In genomic region chr4:102594000-102594399, GRCh38 we compare ENCODE assay signal across 27 cellular contexts.
DNase-seq lines count a peak whose midpoint lies in the region; ATAC-seq, FAIRE-seq and TF ChIP-seq lines count a peak whose summit lies in the region.
"Had no signal": no experiment of that assay in that cellular context is flagged by ENCODE, and none has a peak within 500 bp of the region (broad histone marks: within the 10 kb centered on the region; RNA-seq: fewer than 3 reads in every experiment).

No MANE protein-coding gene starts in this region.

- no peak overlapping the region for H3K4me2 ChIP-seq in K562 (ENCODE audit: insufficient read depth, low read length)
- H3K4me2 ChIP-seq: SK-N-SH had no signal

- peaks cover 50% of the 10 kb centered on the region for H3K36me3 ChIP-seq in CD4-positive, CD25-positive, alpha-beta regulatory T cell (ENCODE audit: control insufficient read depth, insufficient read depth, low read length)
- peaks cover 23% of the 10 kb centered on the region; the same call in 2 of the 3 replicates for H3K36me3 ChIP-seq in K562 (ENCODE audit: control insufficient read depth, insufficient read depth, low read length)

- ATAC-seq in activated CD4-positive, alpha-beta T cell treated with anti-CD3 and anti-CD28 coated beads for 36 hours: peak; percentile 17
- no peak for ATAC-seq in CD4-positive, CD25-positive, alpha-beta regulatory T cell (ENCODE audit: low read depth in 2 of 2)
- ATAC-seq in T-helper 17 cell (no peak), K562 (no peak)
- ATAC-seq: body of pancreas, lower lobe of right lung, pancreas had no signal

- no peaks in the 10 kb centered on the region for H3K27me3 Mint-ChIP-seq in activated CD4-positive, alpha-beta T cell treated with anti-CD3 and anti-CD28 coated beads for 36 hours
- H3K27me3 Mint-ChIP-seq in CD4-positive, CD25-positive, alpha-beta regulatory T cell: no peaks in the 10 kb centered on the region
- H3K27me3 Mint-ChIP-seq in T-helper 17 cell: no peaks in the 10 kb centered on the region

- POLR2A ChIA-PET in activated CD4-positive, alpha-beta T cell treated with anti-CD3 and anti-CD28 coated beads for 36 hours (lab: Charles Lee): no interaction called here
- POLR2A ChIA-PET in K562 (lab: Yijun Ruan, JAX): no interaction called here

- H3K36me3 Mint-ChIP-seq in activated CD4-positive, alpha-beta T cell treated with anti-CD3 and anti-CD28 coated beads for 36 hours (ENCODE audit: low read depth): peaks cover 88% of the 10 kb centered on the region
- peaks cover 69% of the 10 kb centered on the region for H3K36me3 Mint-ChIP-seq in CD4-positive, CD25-positive, alpha-beta regulatory T cell
- peaks cover 24% of the 10 kb centered on the region for H3K36me3 Mint-ChIP-seq in T-helper 17 cell (ENCODE audit: low read depth)

- no peak for TF ChIP-seq CTCF in K562 (IDR thresholded peaks at IDR 0.05 in 2 of 3, conservative IDR thresholded peaks at IDR 0.05 in 1 of 3; ENCODE audit: insufficient read depth in 2 of 3, low read depth in 1 of 3, low read length in 3 of 3)

- no peak for TF ChIP-seq EP300 in K562 (IDR thresholded peaks at IDR 0.05; ENCODE audit: low read length)

- H3K9me3 Mint-ChIP-seq in activated CD4-positive, alpha-beta T cell treated with anti-CD3 and anti-CD28 coated beads for 36 hours (ENCODE audit: low read depth): peaks cover 2% of the 10 kb centered on the region
- H3K9me3 Mint-ChIP-seq in CD4-positive, CD25-positive, alpha-beta regulatory T cell: peaks cover 0 to 2% (median 0%) of the 10 kb centered on the region in 7 donors
- H3K9me3 Mint-ChIP-seq: HFFc6 had no signal

- H3K9me3 ChIP-seq in CD4-positive, CD25-positive, alpha-beta regulatory T cell (ENCODE audit: control insufficient read depth in 2 of 2, low read length in 2 of 2): no peaks in the 10 kb centered on the region
- H3K9me3 ChIP-seq in T-helper 17 cell (ENCODE audit: control insufficient read depth, low read length, poor library complexity, severe bottlenecking) (no peaks in the 10 kb centered on the region), K562 (replicated peaks; ENCODE audit: control insufficient read depth, insufficient read depth, low read depth, low read length) (no peaks in the 10 kb centered on the region)
- H3K9me3 ChIP-seq: body of pancreas, pancreas, SK-N-SH had no signal

- TF ChIP-seq POLR2A in K562 (conservative IDR thresholded peaks at IDR 0.05): no peak

- CTCF ChIA-PET in activated CD4-positive, alpha-beta T cell treated with anti-CD3 and anti-CD28 coated beads for 36 hours (lab: Charles Lee): interaction anchor here (1.0 to 1.6 kb wide), 2 partner anchors 14 to 163 kb away, joined by 3 read pairs; no protein-coding TSS in a partner anchor
- CTCF ChIA-PET in K562 (lab: Yijun Ruan, JAX; ENCODE audit: low intra/inter-chr PET ratio): no interaction called here

- intact Hi-C loops in activated CD4-positive, alpha-beta T cell treated with anti-CD3 and anti-CD28 coated beads for 36 hours (cut with DNase I, micrococcal nuclease): no loop called here
- intact Hi-C loops in K562 (cut with micrococcal nuclease): no loop called here

- no peak overlapping the region for H2AFZ ChIP-seq in K562 (ENCODE audit: low read depth, low read length)

- H3K27ac Mint-ChIP-seq in activated CD4-positive, alpha-beta T cell treated with anti-CD3 and anti-CD28 coated beads for 36 hours: peak overlapping the region; percentile 61
- peak overlapping the region in 2 of 3 donors; percentile 45 to 83 for H3K27ac Mint-ChIP-seq in CD4-positive, CD25-positive, alpha-beta regulatory T cell
- H3K27ac Mint-ChIP-seq in T-helper 17 cell: peak overlapping the region; percentile 79
- H3K27ac Mint-ChIP-seq: HFFc6 had no signal

- BruUV-seq in K562 (replicated peaks; lab: Mats Ljungman, UMichigan): no TSS peak

- H3K4me3 ChIP-seq in CD4-positive, CD25-positive, alpha-beta regulatory T cell (ENCODE audit: low read depth, low read length): no peak overlapping the region
- no peak overlapping the region for H3K4me3 ChIP-seq in K562
- H3K4me3 ChIP-seq: body of pancreas, lower lobe of right lung, pancreas had no signal

- 43% methylated on average over 2 of the region's 2 CpGs for WGBS in K562 (ENCODE audit: insufficient coverage, low coverage, missing lambda C conversion rate)

- peaks cover 90% of the 10 kb centered on the region for H3K4me1 Mint-ChIP-seq in activated CD4-positive, alpha-beta T cell treated with anti-CD3 and anti-CD28 coated beads for 36 hours
- H3K4me1 Mint-ChIP-seq in CD4-positive, CD25-positive, alpha-beta regulatory T cell: peaks cover 44 to 76% (median 67%) of the 10 kb centered on the region in 4 donors
- peaks cover 77% of the 10 kb centered on the region for H3K4me1 Mint-ChIP-seq in T-helper 17 cell

- no peak overlapping the region for H3K27ac ChIP-seq in CD4-positive, CD25-positive, alpha-beta regulatory T cell (ENCODE audit: insufficient read depth, low read length, poor library complexity, severe bottlenecking)
- H3K27ac ChIP-seq in K562 (ENCODE audit: extremely low read depth, low read depth, low read length): no peak overlapping the region
- H3K27ac ChIP-seq: body of pancreas, HL-60, lower lobe of right lung, pancreas, WERI-Rb-1 had no signal

- peaks cover 23% of the 10 kb centered on the region for H3K4me1 ChIP-seq in CD4-positive, CD25-positive, alpha-beta regulatory T cell (ENCODE audit: control insufficient read depth, insufficient read depth, low read length, poor library complexity, severe bottlenecking)
- no peaks in the 10 kb centered on the region for H3K4me1 ChIP-seq in K562 (replicated peaks in 1 of 2; ENCODE audit: control insufficient read depth in 2 of 2, insufficient read depth in 2 of 2, low read length in 2 of 2)
- H3K4me1 ChIP-seq: body of pancreas, pancreas had no signal

- H3K9me1 ChIP-seq in K562 (ENCODE audit: control insufficient read depth, insufficient read depth, low read length): no peaks in the 10 kb centered on the region

- no peaks in the 10 kb centered on the region for H3K27me3 ChIP-seq in CD4-positive, CD25-positive, alpha-beta regulatory T cell (ENCODE audit: control insufficient read depth, insufficient read depth, low read length)
- no peaks in the 10 kb centered on the region for H3K27me3 ChIP-seq in K562 (ENCODE audit: control insufficient read depth in 2 of 2, insufficient read depth in 2 of 2, low read length in 2 of 2)
- H3K27me3 ChIP-seq: body of pancreas, pancreas had no signal

- no peak overlapping the region for H3K4me3 Mint-ChIP-seq in activated CD4-positive, alpha-beta T cell treated with anti-CD3 and anti-CD28 coated beads for 36 hours
- no peak overlapping the region for H3K4me3 Mint-ChIP-seq in CD4-positive, CD25-positive, alpha-beta regulatory T cell
- no peak overlapping the region for H3K4me3 Mint-ChIP-seq in T-helper 17 cell
- H3K4me3 Mint-ChIP-seq: HFFc6 had no signal

- H4K20me1 ChIP-seq in K562 (replicated peaks; ENCODE audit: control insufficient read depth, insufficient read depth, low read length): no peaks in the 10 kb centered on the region

- no peak for TF ChIP-seq RAD21 in K562 (CRISPR knock-in tag; conservative IDR thresholded peaks at IDR 0.05 in 1 of 2, IDR thresholded peaks at IDR 0.05 in 1 of 2)

- in situ Hi-C loops in K562 (cut with MboI): no loop called here

- no peaks in the 10 kb centered on the region for H3K79me2 ChIP-seq in K562 (ENCODE audit: control insufficient read depth, insufficient read depth, low read length)

- peak; percentile 29 for FAIRE-seq in K562 (lab: Jason Lieb, UNC)
- FAIRE-seq: pancreas, small intestine had no signal

- no peak overlapping the region for H3K9ac ChIP-seq in K562 (ENCODE audit: insufficient read depth in 1 of 2, low read depth in 2 of 2, low read length in 2 of 2)
- H3K9ac ChIP-seq: SK-N-SH had no signal

- no peak for DNase-seq in activated CD4-positive, alpha-beta T cell treated with anti-CD3 and anti-CD28 coated beads for 36 hours
- DNase-seq in activated CD4-positive, alpha-beta T cell treated with anti-CD3 and anti-CD28 coated beads for 1 hour: no peak
- peak in 1 of 3 donors; percentile 50 for DNase-seq in CD4-positive, CD25-positive, alpha-beta regulatory T cell
- DNase-seq in T-helper 17 cell (no peak), K562 (ENCODE audit: extremely low read depth in 1 of 4, low spot score in 3 of 4) (no peak), Kasumi-1 (lab: John Stamatoyannopoulos, UW) (no peak), cortex of kidney (lab: John Stamatoyannopoulos, UW) (no peak), pons (ENCODE audit: low spot score) (no peak)
- DNase-seq: activated T-cell treated with anti-CD3 and anti-CD28 coated beads, Interleukin-2, amount 50 U/mL, for 1 hour; body of pancreas; DMS153; glutamatergic neuron; GOT3; HFFc6; Karpas-422; kidney; lower lobe of right lung; MV-4-11; NCI-H446 treated with DMSO at 0.1 percent for 48 hours; pancreas; SK-N-SH; small intestine; stimulated activated CD8-positive, alpha-beta memory T cell treated with anti-CD3 and anti-CD28 coated beads, Interleukin-4, amount 100 ng/mL, for 48 hours; T1000; trophoblast cell; WERI-Rb-1 had no signal

TF ChIP-seq in K562, 482 proteins besides CTCF, POLR2A, EP300 and RAD21 (continues in another document):
- TF ChIP-seq ZFP1 (CRISPR knock-in tag; IDR thresholded peaks at IDR 0.05): no peak
- no peak for TF ChIP-seq KAT8 (IDR thresholded peaks at IDR 0.05; ENCODE audit: low read depth)
- TF ChIP-seq POLR3A (IDR thresholded peaks at IDR 0.05; ENCODE audit: borderline replicate concordance, extremely low read depth, insufficient read depth, insufficient read length): no peak
- TF ChIP-seq HNRNPK (IDR thresholded peaks at IDR 0.05; ENCODE audit: low read depth, low read length, poor library complexity, severe bottlenecking): no peak
- no peak for TF ChIP-seq HMG20B (CRISPR knock-in tag; IDR thresholded peaks at IDR 0.05)
- TF ChIP-seq ZZZ3 (IDR thresholded peaks at IDR 0.05): no peak
- no peak for TF ChIP-seq HDGF (IDR thresholded peaks at IDR 0.05)
- TF ChIP-seq KLF1 (tag; IDR thresholded peaks at IDR 0.05): no peak
- no peak for TF ChIP-seq PKNOX1 (IDR thresholded peaks at IDR 0.05)
- TF ChIP-seq XRCC5 (IDR thresholded peaks at IDR 0.05; ENCODE audit: low read depth, low read length): no peak
- TF ChIP-seq ZNF263 (CRISPR knock-in tag; IDR thresholded peaks at IDR 0.05; ENCODE audit: borderline replicate concordance): no peak
- no peak for TF ChIP-seq PCBP2 (IDR thresholded peaks at IDR 0.05; ENCODE audit: low read depth, low read length, poor library complexity, severe bottlenecking)
- no peak for TF ChIP-seq RAD51 (IDR thresholded peaks at IDR 0.05; ENCODE audit: borderline replicate concordance, low read depth)
- TF ChIP-seq ZC3H4 (CRISPR knock-in tag; IDR thresholded peaks at IDR 0.05; ENCODE audit: borderline replicate concordance): no peak
